In genomic region chr9:108479989-108480652, GRCh38 we compare ENCODE assay signal across 19 cellular contexts.
A peak's percentile ranks its signal among the peaks of the same experiment; 100 is the strongest.
DNase-seq lines count a peak whose midpoint lies in the region; ATAC-seq, FAIRE-seq and TF ChIP-seq lines count a peak whose summit lies in the region.
"Had no signal": no experiment of that assay in that cellular context is flagged by ENCODE, and none has a peak within 500 bp of the region (broad histone marks: within the 10 kb centered on the region; RNA-seq: fewer than 3 reads in every experiment).

No MANE protein-coding gene starts in this region.

- TF ChIP-seq POLR2A in HepG2 (IDR thresholded peaks at IDR 0.05; ENCODE audit: insufficient read depth in 1 of 2, low read depth in 2 of 2, low read length in 2 of 2) (no peak), right lobe of liver (IDR thresholded peaks at IDR 0.05) (no peak), ovary (IDR thresholded peaks at IDR 0.05) (no peak)

- no peak for TF ChIP-seq RAD21 in HepG2 (CRISPR knock-in tag; IDR thresholded peaks at IDR 0.05)

- no peak for TF ChIP-seq EP300 in HepG2 (IDR thresholded peaks at IDR 0.05; ENCODE audit: low read depth in 2 of 2, low read length in 2 of 2)
- no peak for TF ChIP-seq EP300 in HepG2 (CRISPR knock-in tag; IDR thresholded peaks at IDR 0.05; ENCODE audit: borderline replicate concordance)
- no peak for TF ChIP-seq EP300 in ovary (IDR thresholded peaks at IDR 0.05)

- H2AFZ ChIP-seq in HepG2 (ENCODE audit: low read length) (no peak overlapping the region), PC-3 (ENCODE audit: low read length) (no peak overlapping the region)

- H3K27me3 ChIP-seq in HepG2 (ENCODE audit: control insufficient read depth in 1 of 2, insufficient read depth in 2 of 2, low read length in 2 of 2) (peaks cover 0 to 8% of the 10 kb centered on the region in 2 experiments; a peak in 1 of 5 replicates), right lobe of liver (no peaks in the 10 kb centered on the region), PC-3 (ENCODE audit: low read length) (no peaks in the 10 kb centered on the region), ovary (no peaks in the 10 kb centered on the region)
- H3K27me3 ChIP-seq: SJSA1 had no signal

- intact Hi-C loops in HepG2 (cut with micrococcal nuclease; ENCODE audit: unreplicated experiment) (no loop called here), right lobe of liver (cut with DNase I) (no loop called here), PC-3 (cut with micrococcal nuclease) (loop anchor here (10.0 kb wide), 1 partner anchor 725 kb away; no protein-coding TSS in a partner anchor), ovary (cut with DNase I) (no loop called here)

- H3F3A ChIP-seq in PC-3 (ENCODE audit: low read length, unreplicated experiment) = peaks cover 3% of the 10 kb centered on the region

- H3K4me2 ChIP-seq in HepG2 (ENCODE audit: low read depth, low read length) (no peak overlapping the region), PC-3 (ENCODE audit: low read length) (0 out of 2 replicates have a peak overlapping the region, but pooled peaks have one; percentile 40)

- H3K9me3 ChIP-seq in HepG2 (ENCODE audit: low read length) (no peaks in the 10 kb centered on the region), right lobe of liver (no peaks in the 10 kb centered on the region), PC-3 (ENCODE audit: low read length) (no peaks in the 10 kb centered on the region), ovary (no peaks in the 10 kb centered on the region)
- H3K9me3 ChIP-seq: SJSA1 had no signal

- H3K27ac ChIP-seq in HepG2 (ENCODE audit: extremely low read length, insufficient read depth, low read length) = no peak overlapping the region
- H3K27ac ChIP-seq in right lobe of liver = no peak overlapping the region
- H3K27ac ChIP-seq in PC-3 (ENCODE audit: low read length) = peak overlapping the region; percentile 99
- H3K27ac ChIP-seq in ovary = no peak overlapping the region
- H3K27ac ChIP-seq: 22Rv1, SJSA1 had no signal

- in situ Hi-C loops in HepG2 (cut with HindIII; ENCODE audit: extremely low pct_ligation_motif_present, low pct_unique_long_range_greater_than_20kb) = no loop called here

- H3K79me2 ChIP-seq in HepG2 (ENCODE audit: insufficient read depth, low read length) = no peaks in the 10 kb centered on the region
- H3K79me2 ChIP-seq in PC-3 (ENCODE audit: low read length) = no peaks in the 10 kb centered on the region

- POLR2A ChIA-PET in HepG2 (lab: Yijun Ruan, JAX) (no interaction called here), PC-3 (lab: Charles Lee; ENCODE audit: unreplicated experiment) (no interaction called here)

- no peak overlapping the region for H3K4me3 ChIP-seq in HepG2 (replicated peaks in 1 of 3; ENCODE audit: insufficient read depth in 1 of 3, low read depth in 2 of 3, low read length in 3 of 3)
- H3K4me3 ChIP-seq in right lobe of liver = no peak overlapping the region
- no peak overlapping the region for H3K4me3 ChIP-seq in PC-3 (ENCODE audit: low read length)
- H3K4me3 ChIP-seq in ovary = no peak overlapping the region
- H3K4me3 ChIP-seq: SJSA1 had no signal

- no peak overlapping the region for H3K9ac ChIP-seq in HepG2 (ENCODE audit: insufficient read depth, low read depth, low read length)
- peak overlapping the region; percentile 72 for H3K9ac ChIP-seq in PC-3 (ENCODE audit: low read length)

- H3K9me2 ChIP-seq in PC-3 (replicated peaks; ENCODE audit: low read length) = no peaks in the 10 kb centered on the region

- BruUV-seq in HepG2 (replicated peaks; lab: Mats Ljungman, UMichigan) (no TSS peak), PC-3 (replicated peaks; lab: Mats Ljungman, UMichigan) (no TSS peak)

- no peak for DNase-seq in HepG2 (ENCODE audit: low spot score)
- DNase-seq in right lobe of liver = no peak
- no peak for DNase-seq in PC-3
- DNase-seq in ovary = no peak
- no peak for DNase-seq in iPS-NIHi11 (ENCODE audit: low spot score)
- DNase-seq in GM10266 (ENCODE audit: extremely low spot score) = no peak
- DNase-seq in NCI-H2171 treated with DMSO at 0.1 percent for 48 hours (lab: John Stamatoyannopoulos, UW) = no peak
- DNase-seq: CD8-positive, alpha-beta T cell; DMS79; HCEC 1CT; MV-4-11; NCI-H1417; NCI-H187 treated with DMSO at 0.1 percent for 48 hours; NCI-H446; NCI-H69 had no signal

- no peaks in the 10 kb centered on the region for H4K20me1 ChIP-seq in HepG2 (ENCODE audit: insufficient read depth, low read length)
- no peaks in the 10 kb centered on the region for H4K20me1 ChIP-seq in PC-3 (ENCODE audit: low read length)

- FAIRE-seq in HepG2 (lab: Jason Lieb, UNC) = no peak
- FAIRE-seq: D721Med had no signal

- CTCF ChIA-PET in HepG2 (lab: Yijun Ruan, JAX; ENCODE audit: low intra/inter-chr PET ratio, low total read pairs) (no interaction called here), PC-3 (lab: Charles Lee) (no interaction called here)

- 39% methylated on average over 3 of the region's 3 CpGs for WGBS in HepG2 (ENCODE audit: low lambda C conversion rate)
- WGBS in right lobe of liver (ENCODE audit: insufficient coverage, low coverage, low lambda C conversion rate, missing lambda C conversion rate) = 77% methylated on average over 3 of the region's 3 CpGs
- WGBS in ovary, 3 donors = 90 to 95% (median 92%) methylated on average over 3 of the region's 3 CpGs

- no peak for ATAC-seq in HepG2
- ATAC-seq in right lobe of liver = no peak
- peak; percentile 45 for ATAC-seq in HG02973 (IDR thresholded peaks at IDR 0.05; ENCODE audit: unreplicated experiment)
- ATAC-seq in PC-3 = no peak
- ATAC-seq: CD8-positive, alpha-beta T cell had no signal

- H3K4me1 ChIP-seq in HepG2 (ENCODE audit: insufficient read depth, low read length) (peaks cover 28% of the 10 kb centered on the region), right lobe of liver (no peaks in the 10 kb centered on the region), PC-3 (ENCODE audit: insufficient read depth, low read length) (peaks cover 43% of the 10 kb centered on the region), ovary (ENCODE audit: insufficient read depth) (no peaks in the 10 kb centered on the region)

- TF ChIP-seq CTCF in HepG2 (CRISPR knock-in tag; IDR thresholded peaks at IDR 0.05) (no peak), right lobe of liver (IDR thresholded peaks at IDR 0.05) (no peak), PC-3 (conservative IDR thresholded peaks at IDR 0.05; ENCODE audit: low read depth, low read length) (no peak), ovary (IDR thresholded peaks at IDR 0.05) (no peak), GM10266 (IDR thresholded peaks at IDR 0.05; ENCODE audit: control insufficient read depth, insufficient read depth, low read depth, missing control alignments) (no peak)

- H3K36me3 ChIP-seq in HepG2 (replicated peaks in 1 of 2; ENCODE audit: control insufficient read depth in 1 of 2, insufficient read depth in 2 of 2, low read length in 2 of 2) (no peaks in the 10 kb centered on the region), right lobe of liver (no peaks in the 10 kb centered on the region), PC-3 (ENCODE audit: low read depth, low read length) (no peaks in the 10 kb centered on the region), ovary (no peaks in the 10 kb centered on the region)
- H3K36me3 ChIP-seq: SJSA1 had no signal

TF ChIP-seq in HepG2, 621 proteins besides CTCF, POLR2A, EP300 and RAD21:
- TF ChIP-seq MAFF (IDR thresholded peaks at IDR 0.05; ENCODE audit: low read depth, low read length) (peak; percentile 43; the same call in 1 of the 2 replicates), ZNF709 (CRISPR knock-in tag; IDR thresholded peaks at IDR 0.05) (no peak), GTF3A (CRISPR knock-in tag; conservative IDR thresholded peaks at IDR 0.05) (no peak), HMGXB4 (CRISPR knock-in tag; IDR thresholded peaks at IDR 0.05; ENCODE audit: borderline replicate concordance in 1 of 2, low read depth in 1 of 2) (no peak), PAXIP1 (CRISPR knock-in tag; conservative IDR thresholded peaks at IDR 0.05) (no peak), MAFK (conservative IDR thresholded peaks at IDR 0.05 in 1 of 2, IDR thresholded peaks at IDR 0.05 in 1 of 2; ENCODE audit: low read length in 2 of 2) (peak in 1 of 2 experiments; percentile 64; a peak in 2 of 4 replicates)
